ENCODE assay signal across 1 cellular context in the genomic region with DNA sequence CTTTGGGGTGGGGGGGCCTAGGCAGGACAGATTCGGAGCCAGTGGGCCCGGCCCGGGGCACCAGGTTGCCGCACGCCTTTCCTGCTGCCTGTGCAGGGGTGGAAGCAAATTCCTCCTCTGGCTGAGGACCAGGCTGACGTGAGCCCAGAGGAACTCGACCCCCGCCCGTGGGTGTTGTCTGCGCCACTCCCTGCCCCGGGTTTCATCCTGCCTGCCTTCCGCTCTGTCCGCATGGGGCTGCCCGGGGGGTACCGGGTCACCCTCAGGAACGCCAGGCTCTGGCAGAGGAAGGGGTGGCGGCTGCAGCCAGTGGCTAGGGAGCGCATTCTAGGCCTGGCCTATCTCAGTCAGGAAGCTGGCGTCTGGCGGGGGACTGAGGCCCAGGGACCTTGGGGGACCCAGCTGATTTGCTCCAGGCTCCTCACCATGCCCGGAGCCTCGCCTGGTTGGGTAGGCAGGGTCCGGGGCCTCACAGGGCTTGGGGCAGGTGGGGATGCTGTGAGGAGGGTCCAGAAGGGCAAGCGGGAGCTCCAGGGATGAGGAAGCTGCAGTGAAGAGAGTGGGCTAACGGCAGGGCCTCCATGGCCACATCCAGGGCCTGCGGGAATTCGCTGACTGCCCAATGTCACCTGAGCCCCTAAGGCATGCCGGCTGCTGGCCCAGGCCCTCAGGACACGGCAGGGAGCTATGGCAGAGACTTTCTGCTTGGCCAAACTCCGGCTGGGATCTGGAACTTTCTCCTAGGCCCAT.
TF ChIP-seq lines count a peak whose summit lies in the region.

No MANE protein-coding gene starts in this region.

TF ChIP-seq in HEK293, 187 proteins besides CTCF, POLR2A, EP300 and RAD21 (continued from another document):
- TF ChIP-seq ZNF548 (tag by site-specific recombination; IDR thresholded peaks at IDR 0.05) = no peak
- TF ChIP-seq, protein P1, sequence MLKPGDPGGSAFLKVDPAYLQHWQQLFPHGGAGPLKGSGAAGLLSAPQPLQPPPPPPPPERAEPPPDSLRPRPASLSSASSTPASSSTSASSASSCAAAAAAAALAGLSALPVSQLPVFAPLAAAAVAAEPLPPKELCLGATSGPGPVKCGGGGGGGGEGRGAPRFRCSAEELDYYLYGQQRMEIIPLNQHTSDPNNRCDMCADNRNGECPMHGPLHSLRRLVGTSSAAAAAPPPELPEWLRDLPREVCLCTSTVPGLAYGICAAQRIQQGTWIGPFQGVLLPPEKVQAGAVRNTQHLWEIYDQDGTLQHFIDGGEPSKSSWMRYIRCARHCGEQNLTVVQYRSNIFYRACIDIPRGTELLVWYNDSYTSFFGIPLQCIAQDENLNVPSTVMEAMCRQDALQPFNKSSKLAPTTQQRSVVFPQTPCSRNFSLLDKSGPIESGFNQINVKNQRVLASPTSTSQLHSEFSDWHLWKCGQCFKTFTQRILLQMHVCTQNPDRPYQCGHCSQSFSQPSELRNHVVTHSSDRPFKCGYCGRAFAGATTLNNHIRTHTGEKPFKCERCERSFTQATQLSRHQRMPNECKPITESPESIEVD (tag by site-specific recombination; IDR thresholded peaks at IDR 0.05) = no peak
- no peak for TF ChIP-seq ZNF501 (tag by site-specific recombination; IDR thresholded peaks at IDR 0.05)
- TF ChIP-seq ZNF792 (tag by site-specific recombination; IDR thresholded peaks at IDR 0.05) = no peak
- TF ChIP-seq KLF1 (tag by site-specific recombination; IDR thresholded peaks at IDR 0.05) = peak; percentile 98
- TF ChIP-seq ZFHX2 (tag by site-specific recombination; conservative IDR thresholded peaks at IDR 0.05) = peak; percentile 39; the same call in 1 of the 2 replicates
- TF ChIP-seq FEZF1 (tag by site-specific recombination; IDR thresholded peaks at IDR 0.05) = no peak
- TF ChIP-seq YY1 (tag by site-specific recombination; IDR thresholded peaks at IDR 0.05) = no peak
- TF ChIP-seq ZNF292 (tag by site-specific recombination; IDR thresholded peaks at IDR 0.05; ENCODE audit: borderline replicate concordance, low read depth) = no peak
- no peak for TF ChIP-seq OSR2 (tag by site-specific recombination; IDR thresholded peaks at IDR 0.05)
- no peak for TF ChIP-seq BCL11B (tag by site-specific recombination; IDR thresholded peaks at IDR 0.05; ENCODE audit: low read depth)
- no peak for TF ChIP-seq ZNF138 (tag by site-specific recombination; IDR thresholded peaks at IDR 0.05; ENCODE audit: borderline replicate concordance)
- TF ChIP-seq GLIS1 (tag by site-specific recombination; IDR thresholded peaks at IDR 0.05) = peak; percentile 6; the same call in 1 of the 2 replicates
- TF ChIP-seq SALL2 (tag by site-specific recombination; IDR thresholded peaks at IDR 0.05; ENCODE audit: borderline replicate concordance) = no peak
- TF ChIP-seq, protein P2, sequence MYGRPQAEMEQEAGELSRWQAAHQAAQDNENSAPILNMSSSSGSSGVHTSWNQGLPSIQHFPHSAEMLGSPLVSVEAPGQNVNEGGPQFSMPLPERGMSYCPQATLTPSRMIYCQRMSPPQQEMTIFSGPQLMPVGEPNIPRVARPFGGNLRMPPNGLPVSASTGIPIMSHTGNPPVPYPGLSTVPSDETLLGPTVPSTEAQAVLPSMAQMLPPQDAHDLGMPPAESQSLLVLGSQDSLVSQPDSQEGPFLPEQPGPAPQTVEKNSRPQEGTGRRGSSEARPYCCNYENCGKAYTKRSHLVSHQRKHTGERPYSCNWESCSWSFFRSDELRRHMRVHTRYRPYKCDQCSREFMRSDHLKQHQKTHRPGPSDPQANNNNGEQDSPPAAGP (tag by site-specific recombination; IDR thresholded peaks at IDR 0.05) = peak; percentile 81
